ENCODE assay signal across 9 cellular contexts in genomic region chr21:37461494-37461893, GRCh38.
A peak's percentile ranks its signal among the peaks of the same experiment; 100 is the strongest.
DNase-seq lines count a peak whose midpoint lies in the region; ATAC-seq and TF ChIP-seq lines count a peak whose summit lies in the region.
"Had no signal": no experiment of that assay in that cellular context is flagged by ENCODE, and none has a peak within 500 bp of the region (broad histone marks: within the 10 kb centered on the region; RNA-seq: fewer than 3 reads in every experiment).

No MANE protein-coding gene starts in this region.

- H3K9me3 ChIP-seq in BLaER1 (peaks cover 11% of the 10 kb centered on the region; the same call in 1 of the 2 replicates), T-helper 17 cell (ENCODE audit: control insufficient read depth, low read length, poor library complexity, severe bottlenecking) (no peaks in the 10 kb centered on the region), hepatocyte (ENCODE audit: low read depth) (no peaks in the 10 kb centered on the region)
- H3K9me3 ChIP-seq: MG63 had no signal

- H3K4me2 ChIP-seq in BLaER1 (peak overlapping the region; percentile 48), hepatocyte (no peak overlapping the region)

- peak; percentile 62 for ATAC-seq in GM19035 (IDR thresholded peaks at IDR 0.05; ENCODE audit: unreplicated experiment)
- ATAC-seq in T-helper 17 cell, result peak; percentile 63
- no peak for ATAC-seq in GM21360 (IDR thresholded peaks at IDR 0.05; ENCODE audit: unreplicated experiment)
- no peak for ATAC-seq in HG03025 (IDR thresholded peaks at IDR 0.05; ENCODE audit: low FRiP score, unreplicated experiment)

- H3K27me3 Mint-ChIP-seq in T-helper 17 cell, result no peaks in the 10 kb centered on the region

- H2AFZ ChIP-seq in hepatocyte, result no peak overlapping the region

- H3K4me1 ChIP-seq in BLaER1 (peaks cover 73% of the 10 kb centered on the region), hepatocyte (ENCODE audit: insufficient read depth) (peaks cover 51% of the 10 kb centered on the region)

- no peaks in the 10 kb centered on the region for H3K27me3 ChIP-seq in BLaER1
- H3K27me3 ChIP-seq in hepatocyte, result no peaks in the 10 kb centered on the region
- no peaks in the 10 kb centered on the region for H3K27me3 ChIP-seq in dorsolateral prefrontal cortex
- H3K27me3 ChIP-seq: MG63 had no signal

- WGBS in hepatocyte (ENCODE audit: low lambda C conversion rate, missing lambda C conversion rate), result 73% methylated on average over 4 of the region's 4 CpGs

- H4K20me1 ChIP-seq in BLaER1 (peaks cover 78% of the 10 kb centered on the region), hepatocyte (ENCODE audit: insufficient read depth, poor library complexity, severe bottlenecking) (peaks cover 100% of the 10 kb centered on the region)

- no peak overlapping the region for H3K27ac ChIP-seq in BLaER1
- H3K27ac ChIP-seq in hepatocyte, result peak overlapping the region; percentile 6
- H3K27ac ChIP-seq in dorsolateral prefrontal cortex, result no peak overlapping the region

- H3K79me2 ChIP-seq in hepatocyte, result peaks cover 99% of the 10 kb centered on the region

- peak overlapping the region; percentile 21 for H3K4me3 Mint-ChIP-seq in T-helper 17 cell

- TF ChIP-seq CTCF in hepatocyte (IDR thresholded peaks at IDR 0.05; ENCODE audit: poor library complexity), result no peak
- no peak for TF ChIP-seq CTCF in dorsolateral prefrontal cortex (IDR thresholded peaks at IDR 0.05 in 54 of 56, conservative IDR thresholded peaks at IDR 0.05 in 2 of 56; ENCODE audit: low read depth in 1 of 56, partially characterized antibody in 56 of 56)

- no peaks in the 10 kb centered on the region for H3K9me2 ChIP-seq in hepatocyte (replicated peaks; ENCODE audit: insufficient read depth)

- H3K36me3 ChIP-seq in BLaER1 (peaks cover 31% of the 10 kb centered on the region), hepatocyte (replicated peaks; ENCODE audit: insufficient read depth, low read depth) (no peaks in the 10 kb centered on the region)
- H3K36me3 ChIP-seq: MG63 had no signal

- peaks cover 62% of the 10 kb centered on the region for H3K4me1 Mint-ChIP-seq in T-helper 17 cell

- H3K9ac ChIP-seq in BLaER1, result no peak overlapping the region

- intact Hi-C loops in dorsolateral prefrontal cortex (cut with DNase I), result loop anchor here in 1 of 2 donors (5.0 kb wide), 1 partner anchor 94 kb away; the partner anchor contains the start of gene DYRK1A

- H3K36me3 Mint-ChIP-seq in T-helper 17 cell (ENCODE audit: low read depth), result no peaks in the 10 kb centered on the region

- DNase-seq in T-helper 17 cell (no peak), hepatocyte (ENCODE audit: low spot score) (no peak), MV-4-11 (lab: John Stamatoyannopoulos, UW) (no peak), dorsolateral prefrontal cortex (no peak)
- DNase-seq: MG63 had no signal

- H3K4me3 ChIP-seq in BLaER1 (no peak overlapping the region), hepatocyte (no peak overlapping the region), dorsolateral prefrontal cortex (no peak overlapping the region)
- H3K4me3 ChIP-seq: MG63 had no signal

- H3K27ac Mint-ChIP-seq in T-helper 17 cell, result peak overlapping the region; percentile 87

Comparison
In these comparisons a context has a peak if more than half of its experiments do, and no peak if none do; other contexts are left out.
1. ATAC-seq: peak in GM19035 (single experiment) and T-helper 17 cell (single experiment); none in GM21360 (single experiment) and HG03025 (single experiment).